22 cellular contexts compared by ENCODE assay signal in the genomic region with DNA sequence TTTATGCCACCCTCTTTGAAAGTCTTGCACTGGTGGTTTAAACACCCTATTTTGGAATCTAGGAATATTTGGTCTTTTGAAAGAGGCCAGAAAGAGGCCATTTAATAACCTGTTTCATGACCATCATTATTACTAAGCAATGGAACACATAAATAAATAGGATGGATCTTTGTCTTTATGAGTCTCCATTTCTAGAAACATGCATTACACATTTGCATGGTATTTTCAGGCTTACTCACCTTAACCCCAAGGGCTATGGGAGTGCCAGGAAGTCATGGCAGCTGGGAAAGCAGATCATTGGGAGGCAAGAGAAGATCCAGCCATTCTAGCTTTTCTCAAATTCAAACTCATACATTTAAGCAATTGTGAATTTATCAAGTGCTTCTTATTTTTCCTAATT.
DNase-seq lines count a peak whose midpoint lies in the region; ATAC-seq and TF ChIP-seq lines count a peak whose summit lies in the region.
"Had no signal": no experiment of that assay in that cellular context is flagged by ENCODE, and none has a peak within 500 bp of the region (broad histone marks: within the 10 kb centered on the region; RNA-seq: fewer than 3 reads in every experiment).

No MANE protein-coding gene starts in this region.

- ATAC-seq in RWPE2 (ENCODE audit: low read depth): peak; percentile 96
- ATAC-seq: naive thymus-derived CD4-positive, alpha-beta T cell had no signal

- H3K4me1 Mint-ChIP-seq in type B pancreatic cell (ENCODE audit: unreplicated experiment): no peaks in the 10 kb centered on the region
- H3K4me1 Mint-ChIP-seq: naive thymus-derived CD4-positive, alpha-beta T cell had no signal

- no peaks in the 10 kb centered on the region for H3K36me3 Mint-ChIP-seq in type B pancreatic cell
- H3K36me3 Mint-ChIP-seq: naive thymus-derived CD4-positive, alpha-beta T cell had no signal

- H3K4me3 ChIP-seq in RWPE2 (ENCODE audit: severe bottlenecking) (no peak overlapping the region), fibroblast of the aortic adventitia (ENCODE audit: low read depth, low read length) (no peak overlapping the region)

- H3K27me3 Mint-ChIP-seq in type B pancreatic cell: no peaks in the 10 kb centered on the region
- H3K27me3 Mint-ChIP-seq: dendritic cell treated with granulocyte-macrophage colony-stimulating factor and Interleukin-4, amounts not matched to agents 40 ng/mL and 50 ng/mL, for 4 days had no signal

- H3K4me3 Mint-ChIP-seq in type B pancreatic cell: no peak overlapping the region
- H3K4me3 Mint-ChIP-seq: dendritic cell treated with granulocyte-macrophage colony-stimulating factor and Interleukin-4, amounts not matched to agents 40 ng/mL and 50 ng/mL, for 4 days; naive thymus-derived CD4-positive, alpha-beta T cell; T-helper 2 cell treated with Interferon-gamma antibody and Interleukin-4, amounts not matched to agents 5 μg/mL and 100 μg/mL, for 36 hours had no signal

- peaks cover 10% of the 10 kb centered on the region for H3K4me1 ChIP-seq in RWPE2 (ENCODE audit: insufficient read depth, poor library complexity, severe bottlenecking)

- peak overlapping the region; percentile 32 for H3K27ac ChIP-seq in RWPE2 (ENCODE audit: poor library complexity, severe bottlenecking)
- H3K27ac ChIP-seq: VCaP had no signal

- TF ChIP-seq CTCF in RWPE2 (IDR thresholded peaks at IDR 0.05; ENCODE audit: poor library complexity, severe bottlenecking): no peak
- no peak for TF ChIP-seq CTCF in fibroblast of the aortic adventitia (IDR thresholded peaks at IDR 0.05; ENCODE audit: insufficient read depth, low read length)
- no peak for TF ChIP-seq CTCF in type B pancreatic cell (conservative IDR thresholded peaks at IDR 0.05)

- no peaks in the 10 kb centered on the region for H3K9me3 ChIP-seq in RWPE2 (ENCODE audit: severe bottlenecking)

- no peaks in the 10 kb centered on the region for H3K36me3 ChIP-seq in RWPE2 (ENCODE audit: low read depth)

- no peaks in the 10 kb centered on the region for H3K9me3 Mint-ChIP-seq in type B pancreatic cell
- H3K9me3 Mint-ChIP-seq: dendritic cell treated with granulocyte-macrophage colony-stimulating factor and Interleukin-4, amounts not matched to agents 40 ng/mL and 50 ng/mL, for 4 days; T-helper 2 cell treated with Interferon-gamma antibody and Interleukin-4, amounts not matched to agents 5 μg/mL and 100 μg/mL, for 36 hours had no signal

- H3K27ac Mint-ChIP-seq in type B pancreatic cell: peak overlapping the region; percentile 42
- H3K27ac Mint-ChIP-seq: dendritic cell treated with granulocyte-macrophage colony-stimulating factor and Interleukin-4, amounts not matched to agents 40 ng/mL and 50 ng/mL, for 4 days; naive thymus-derived CD4-positive, alpha-beta T cell; T-helper 2 cell treated with Interferon-gamma antibody and Interleukin-4, amounts not matched to agents 5 μg/mL and 100 μg/mL, for 36 hours had no signal

- DNase-seq in HPDE6-E6E7 (ENCODE audit: extremely low spot score) (peak; percentile 42), RWPE2 (ENCODE audit: low spot score) (no peak), fibroblast of the aortic adventitia (ENCODE audit: low read depth) (peak; percentile 31), type B pancreatic cell (ENCODE audit: extremely low spot score, unreplicated experiment) (no peak), NCI-H1105 (lab: John Stamatoyannopoulos, UW) (no peak), nucleus accumbens (lab: John Stamatoyannopoulos, UW) (no peak), MV-4-11 (lab: John Stamatoyannopoulos, UW) (no peak)
- DNase-seq: activated CD4-positive, alpha-beta T cell treated with anti-CD3 and anti-CD28 coated beads for 48 hours; activated naive CD4-positive, alpha-beta T cell treated with Interleukin-2 at 50 U/mL for 16 hours; activated T-cell treated with anti-CD3 and anti-CD28 coated beads, Interleukin-2, amount 50 U/mL, for 48 hours; amniotic stem cell; C1 segment of cervical spinal cord; head of caudate nucleus; naive thymus-derived CD4-positive, alpha-beta T cell; NCI-H187; NCI-H526 treated with DMSO at 0.1 percent for 48 hours; occipital lobe; small intestine; stimulated activated CD4-positive, alpha-beta T cell treated with anti-CD3 and anti-CD28 coated beads, Interleukin-1b, Interleukin-23, amount 100 ng/mL, for 48 hours had no signal

- H3K27me3 ChIP-seq in RWPE2 (ENCODE audit: insufficient read depth, poor library complexity, severe bottlenecking): no peaks in the 10 kb centered on the region

Comparison
In these comparisons a context has a peak if more than half of its experiments do, and no peak if none do; other contexts are left out.
1. DNase-seq: peak in HPDE6-E6E7 (single experiment) and fibroblast of the aortic adventitia (single experiment); none in RWPE2 (single experiment), type B pancreatic cell (single experiment), NCI-H1105 (single experiment), nucleus accumbens (0 of 56) and MV-4-11 (single experiment).